14 cellular contexts compared by ENCODE assay signal in genomic region chr10:43679509-43679908, GRCh38. TPM values are rescaled to one million over a fixed set of nuclear protein-coding genes. Genes with fewer than 3 reads are reported as not detected.
DNase-seq lines count a peak whose midpoint lies in the region; ATAC-seq and TF ChIP-seq lines count a peak whose summit lies in the region.
"Had no signal": no experiment of that assay in that cellular context is flagged by ENCODE, and none has a peak within 500 bp of the region (broad histone marks: within the 10 kb centered on the region; RNA-seq: fewer than 3 reads in every experiment).

No MANE protein-coding gene starts in this region.

- TF ChIP-seq CTCF in C4-2B (conservative IDR thresholded peaks at IDR 0.05): no peak
- no peak for TF ChIP-seq CTCF in RWPE2 (IDR thresholded peaks at IDR 0.05; ENCODE audit: poor library complexity, severe bottlenecking)
- TF ChIP-seq CTCF in parathyroid adenoma (IDR thresholded peaks at IDR 0.05): no peak
- no peak for TF ChIP-seq CTCF in WERI-Rb-1 (IDR thresholded peaks at IDR 0.05; ENCODE audit: low read depth, low read length)

- H3K9ac ChIP-seq in parathyroid adenoma: no peak overlapping the region

- no peak overlapping the region for H3K4me3 ChIP-seq in RWPE2 (ENCODE audit: severe bottlenecking)
- no peak overlapping the region for H3K4me3 ChIP-seq in parathyroid adenoma (ENCODE audit: low read depth, low read length)
- no peak overlapping the region for H3K4me3 ChIP-seq in WERI-Rb-1 (ENCODE audit: low read depth, low read length)

- H3K27me3 ChIP-seq in RWPE2 (ENCODE audit: insufficient read depth, poor library complexity, severe bottlenecking) (no peaks in the 10 kb centered on the region), parathyroid adenoma (ENCODE audit: control insufficient read depth, insufficient read depth, low read length) (no peaks in the 10 kb centered on the region), WERI-Rb-1 (ENCODE audit: insufficient read depth, low read depth, severe bottlenecking) (peaks cover 63% of the 10 kb centered on the region)

- ATAC-seq in RWPE2 (ENCODE audit: low read depth) (0 out of 3 replicates have a peak, but pooled peaks have one; percentile 42), Right ventricle myocardium superior (ENCODE audit: poor library complexity) (peak; percentile 93)

- no peaks in the 10 kb centered on the region for H3K4me1 ChIP-seq in RWPE2 (ENCODE audit: insufficient read depth, poor library complexity, severe bottlenecking)
- H3K4me1 ChIP-seq in parathyroid adenoma: peaks cover 7% of the 10 kb centered on the region

- no peak for DNase-seq in RWPE2 (ENCODE audit: low spot score)
- DNase-seq in Right ventricle myocardium superior: peak; percentile 87
- no peak for DNase-seq in WERI-Rb-1
- DNase-seq in mesenteric fat pad (ENCODE audit: low spot score): no peak
- DNase-seq in kidney tubule cell (ENCODE audit: low spot score): no peak
- no peak for DNase-seq in SK-N-DZ (ENCODE audit: low spot score)
- DNase-seq: activated T-cell treated with anti-CD3 and anti-CD28 coated beads for 4 hours, AML-193, GDM1, KBM-7, kidney, NCI-H226 had no signal

- intact Hi-C loops in Right ventricle myocardium superior (cut with DNase I): no loop called here

- H3K27ac ChIP-seq in C4-2B (peak overlapping the region; percentile 37), RWPE2 (ENCODE audit: poor library complexity, severe bottlenecking) (no peak overlapping the region), parathyroid adenoma (peak overlapping the region; percentile 0), WERI-Rb-1 (no peak overlapping the region)

- H3K36me3 ChIP-seq in RWPE2 (ENCODE audit: low read depth) (no peaks in the 10 kb centered on the region), parathyroid adenoma (ENCODE audit: control insufficient read depth, insufficient read depth, low read length) (no peaks in the 10 kb centered on the region), WERI-Rb-1 (no peaks in the 10 kb centered on the region)

- no peaks in the 10 kb centered on the region for H3K79me2 ChIP-seq in parathyroid adenoma

- no peak overlapping the region for H2AFZ ChIP-seq in parathyroid adenoma

- H3K9me3 ChIP-seq in RWPE2 (ENCODE audit: severe bottlenecking): peaks cover 3% of the 10 kb centered on the region
- H3K9me3 ChIP-seq in parathyroid adenoma (ENCODE audit: control insufficient read depth, low read length): no peaks in the 10 kb centered on the region
- H3K9me3 ChIP-seq in WERI-Rb-1 (ENCODE audit: severe bottlenecking): no peaks in the 10 kb centered on the region

- H3K4me2 ChIP-seq in parathyroid adenoma (ENCODE audit: low read length): peak overlapping the region; percentile 44

RNA-seq across cellular contexts. Expression of gene ZNF32, which starts 30.8 kb away (rescaled TPM):
- total RNA-seq in Right ventricle myocardium superior (52.7 TPM), mesenteric fat pad (35.1 TPM)
- polyA plus RNA-seq in SK-N-DZ (2014; cell fraction: cytosol; rRNA removed): 89.2 and 109 TPM in 2 replicates
- 88.3 and 92.0 TPM in 2 replicates for polyA plus RNA-seq in SK-N-DZ (2014; cell fraction: nucleus; rRNA removed)

Comparison
In these comparisons a context has a peak if more than half of its experiments do, and no peak if none do; other contexts are left out.
1. H3K27ac ChIP-seq: peak in C4-2B (single experiment) and parathyroid adenoma (single experiment); none in RWPE2 (single experiment) and WERI-Rb-1 (single experiment).